In genomic region chr6:15402401-15403045, GRCh38 we compare ENCODE assay signal across 8 cellular contexts.
DNase-seq lines count a peak whose midpoint lies in the region; ATAC-seq and TF ChIP-seq lines count a peak whose summit lies in the region.

No MANE protein-coding gene starts in this region.

- intact Hi-C loops in CD14-positive monocyte (cut with micrococcal nuclease): loop anchor here (5.0 kb wide), 1 partner anchor 35 kb away; no protein-coding TSS in a partner anchor
- intact Hi-C loops in dendritic cell treated with granulocyte-macrophage colony-stimulating factor and Interleukin-4, amounts not matched to agents 40 ng/mL and 50 ng/mL, for 4 days (cut with micrococcal nuclease): loop anchor here (5.0 kb wide), 1 partner anchor 35 kb away; no protein-coding TSS in a partner anchor

- no peak for DNase-seq in CD14-positive monocyte (ENCODE audit: low spot score)
- DNase-seq in nephron progenitor cell: no peak
- DNase-seq in T1000 (lab: John Stamatoyannopoulos, UW): no peak
- DNase-seq in kidney glomerular epithelial cell (lab: John Stamatoyannopoulos, UW): no peak

- ATAC-seq in GM19452 (IDR thresholded peaks at IDR 0.05; ENCODE audit: unreplicated experiment) (no peak), GM21515 (IDR thresholded peaks at IDR 0.05; ENCODE audit: unreplicated experiment) (no peak)

- H3K9ac ChIP-seq in HUES6 (ENCODE audit: low read length): no peak overlapping the region

- H3K27ac ChIP-seq in HUES6 (ENCODE audit: low read depth, low read length): 0 out of 2 replicates have a peak overlapping the region, but pooled peaks have one; percentile 23

- H3K4me3 ChIP-seq in HUES6 (ENCODE audit: low read depth, low read length): no peak overlapping the region

- peaks cover 0 to 4% of the 10 kb centered on the region in 2 donors for H3K36me3 Mint-ChIP-seq in CD14-positive monocyte
- H3K36me3 Mint-ChIP-seq in dendritic cell treated with granulocyte-macrophage colony-stimulating factor and Interleukin-4, amounts not matched to agents 40 ng/mL and 50 ng/mL, for 4 days (ENCODE audit: low read depth): no peaks in the 10 kb centered on the region
- H3K36me3 Mint-ChIP-seq in nephron progenitor cell (ENCODE audit: low read depth): peaks cover 1% of the 10 kb centered on the region

- no peaks in the 10 kb centered on the region for H3K9me3 Mint-ChIP-seq in CD14-positive monocyte
- H3K9me3 Mint-ChIP-seq in dendritic cell treated with granulocyte-macrophage colony-stimulating factor and Interleukin-4, amounts not matched to agents 40 ng/mL and 50 ng/mL, for 4 days: no peaks in the 10 kb centered on the region
- no peaks in the 10 kb centered on the region for H3K9me3 Mint-ChIP-seq in nephron progenitor cell

- no peaks in the 10 kb centered on the region for H3K27me3 ChIP-seq in HUES6 (ENCODE audit: control insufficient read depth, insufficient read depth, low read length)

- H3K4me3 Mint-ChIP-seq in CD14-positive monocyte (no peak overlapping the region), nephron progenitor cell (peak overlapping the region; percentile 77)
- no peak overlapping the region for H3K4me3 Mint-ChIP-seq in dendritic cell treated with granulocyte-macrophage colony-stimulating factor and Interleukin-4, amounts not matched to agents 40 ng/mL and 50 ng/mL, for 4 days

- H3K9me3 ChIP-seq in HUES6 (ENCODE audit: control insufficient read depth, insufficient read depth, low read depth, low read length): no peaks in the 10 kb centered on the region

- no peak for TF ChIP-seq CTCF in CD14-positive monocyte (IDR thresholded peaks at IDR 0.05)
- no peak for TF ChIP-seq CTCF in nephron progenitor cell (IDR thresholded peaks at IDR 0.05)

- H3K4me1 Mint-ChIP-seq in CD14-positive monocyte (peaks cover 92% of the 10 kb centered on the region), nephron progenitor cell (peaks cover 87% of the 10 kb centered on the region)
- H3K4me1 Mint-ChIP-seq in dendritic cell treated with granulocyte-macrophage colony-stimulating factor and Interleukin-4, amounts not matched to agents 40 ng/mL and 50 ng/mL, for 4 days (ENCODE audit: low read depth): peaks cover 90% of the 10 kb centered on the region

- H3K27me3 Mint-ChIP-seq in CD14-positive monocyte (ENCODE audit: low read depth in 3 of 3): peaks cover 0 to 2% (median 0%) of the 10 kb centered on the region in 3 donors
- H3K27me3 Mint-ChIP-seq in dendritic cell treated with granulocyte-macrophage colony-stimulating factor and Interleukin-4, amounts not matched to agents 40 ng/mL and 50 ng/mL, for 4 days: no peaks in the 10 kb centered on the region
- H3K27me3 Mint-ChIP-seq in nephron progenitor cell (ENCODE audit: low read depth, poor library complexity): no peaks in the 10 kb centered on the region

- no peaks in the 10 kb centered on the region for H3K36me3 ChIP-seq in HUES6 (ENCODE audit: control insufficient read depth, insufficient read depth, low read length)

- peaks cover 92% of the 10 kb centered on the region for H3K4me1 ChIP-seq in HUES6 (ENCODE audit: control insufficient read depth, insufficient read depth, low read length)

- peak overlapping the region in 4 of 7 donors; percentile 0 to 27 (median 6) for H3K27ac Mint-ChIP-seq in CD14-positive monocyte
- H3K27ac Mint-ChIP-seq in dendritic cell treated with granulocyte-macrophage colony-stimulating factor and Interleukin-4, amounts not matched to agents 40 ng/mL and 50 ng/mL, for 4 days: peak overlapping the region; percentile 22
- peak overlapping the region; percentile 95 for H3K27ac Mint-ChIP-seq in nephron progenitor cell

Comparison
In these comparisons a context has a peak if more than half of its experiments do, and no peak if none do; other contexts are left out.
1. H3K27ac Mint-ChIP-seq: peak in every context shown above with its lines; median percentile 95 in nephron progenitor cell; 22 in dendritic cell treated with granulocyte-macrophage colony-stimulating factor and Interleukin-4, amounts not matched to agents 40 ng/mL and 50 ng/mL, for 4 days; 6 in CD14-positive monocyte.